In the genomic region with DNA sequence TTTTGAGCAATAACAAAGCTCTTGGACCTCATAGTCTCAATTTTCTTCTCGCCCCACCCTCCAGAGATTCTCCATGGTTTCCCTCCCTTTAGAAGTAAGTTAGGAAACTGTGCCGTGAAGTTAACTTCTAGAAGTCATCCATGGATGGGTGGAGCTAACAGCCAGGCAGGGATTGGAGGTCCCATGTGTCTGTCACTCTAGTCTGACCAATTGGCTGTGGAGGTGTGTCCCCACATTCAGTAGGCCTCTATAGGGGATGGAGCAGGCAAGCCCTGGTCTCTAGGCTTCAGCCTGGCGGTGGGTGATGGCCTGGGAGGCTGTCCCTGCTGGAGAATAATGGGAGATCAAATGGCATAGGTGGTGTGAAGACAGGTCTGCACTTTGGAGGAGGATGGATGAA, we compare ENCODE assay signal across 9 cellular contexts. TPM values are rescaled to one million over a fixed set of nuclear protein-coding genes. Genes with fewer than 3 reads are reported as not detected.
DNase-seq lines count a peak whose midpoint lies in the region; ATAC-seq, FAIRE-seq and TF ChIP-seq lines count a peak whose summit lies in the region.
"Had no signal": no experiment of that assay in that cellular context is flagged by ENCODE, and none has a peak within 500 bp of the region (broad histone marks: within the 10 kb centered on the region; RNA-seq: fewer than 3 reads in every experiment).

No MANE protein-coding gene starts in this region.

- FAIRE-seq in astrocyte (lab: Jason Lieb, UNC) (no peak), GM12891 (lab: Jason Lieb, UNC) (no peak)

- H3K9ac ChIP-seq in astrocyte (ENCODE audit: low read length) = no peak overlapping the region

- no peak overlapping the region for H3K4me2 ChIP-seq in astrocyte (ENCODE audit: low read length)

- TF ChIP-seq POLR2A in GM12891 (IDR thresholded peaks at IDR 0.05; ENCODE audit: low read depth, low read length) = no peak

- H3K27ac ChIP-seq in astrocyte (ENCODE audit: low read depth, low read length) = no peak overlapping the region
- H3K27ac ChIP-seq: thoracic aorta had no signal

- H3K79me2 ChIP-seq in astrocyte (ENCODE audit: insufficient read depth, low read length) = no peaks in the 10 kb centered on the region

- no peak overlapping the region for H3K4me3 ChIP-seq in astrocyte (ENCODE audit: insufficient read depth, low read depth, low read length)
- H3K4me3 ChIP-seq: thoracic aorta had no signal

- H3K36me3 Mint-ChIP-seq in astrocyte (ENCODE audit: low read depth, unreplicated experiment) = peaks cover 12% of the 10 kb centered on the region
- peaks cover 17% of the 10 kb centered on the region for H3K36me3 Mint-ChIP-seq in neural crest cell (ENCODE audit: low read depth)

- no peaks in the 10 kb centered on the region for H3K4me1 ChIP-seq in astrocyte (ENCODE audit: insufficient read depth, low read length)

- H3K9me3 Mint-ChIP-seq in astrocyte (ENCODE audit: unreplicated experiment) (peaks cover 12% of the 10 kb centered on the region), neural crest cell (peaks cover 3% of the 10 kb centered on the region)

- H3K4me1 Mint-ChIP-seq in astrocyte (ENCODE audit: low read depth, unreplicated experiment) = no peaks in the 10 kb centered on the region
- peaks cover 21% of the 10 kb centered on the region for H3K4me1 Mint-ChIP-seq in neural crest cell

- TF ChIP-seq CTCF in GM20000 (IDR thresholded peaks at IDR 0.05; ENCODE audit: extremely low read depth, missing control alignments) = no peak
- no peak for TF ChIP-seq CTCF in astrocyte (IDR thresholded peaks at IDR 0.05; ENCODE audit: insufficient read depth, low read depth, low read length)
- TF ChIP-seq CTCF in neural crest cell (conservative IDR thresholded peaks at IDR 0.05) = no peak

- H3K4me3 Mint-ChIP-seq in astrocyte (ENCODE audit: unreplicated experiment) = no peak overlapping the region
- H3K4me3 Mint-ChIP-seq in neural crest cell = no peak overlapping the region

- peaks cover 4% of the 10 kb centered on the region for H3K9me3 ChIP-seq in astrocyte (ENCODE audit: insufficient read depth, low read depth, low read length)
- H3K9me3 ChIP-seq: thoracic aorta had no signal

- DNase-seq in GM20000 (ENCODE audit: low spot score) (peak; percentile 30), NAMALWA (ENCODE audit: low spot score) (peak; percentile 91), astrocyte (ENCODE audit: low read depth) (peak; percentile 72), neural crest cell (ENCODE audit: low read depth, low spot score) (peak; percentile 32), GM12891 (ENCODE audit: insufficient read length, low spot score) (no peak), NCI-H1105 treated with DMSO at 0.1 percent for 48 hours (lab: John Stamatoyannopoulos, UW) (no peak)

- H3K27me3 ChIP-seq in astrocyte (ENCODE audit: insufficient read depth, low read length) = peaks cover 32% of the 10 kb centered on the region

- H3K27ac Mint-ChIP-seq in astrocyte (ENCODE audit: unreplicated experiment) (no peak overlapping the region), neural crest cell (ENCODE audit: unreplicated experiment) (no peak overlapping the region)

- no peaks in the 10 kb centered on the region for H3K36me3 ChIP-seq in astrocyte (ENCODE audit: insufficient read depth, low read length)
- H3K36me3 ChIP-seq: thoracic aorta had no signal

- H4K20me1 ChIP-seq in astrocyte (ENCODE audit: insufficient read depth, low read length) = no peaks in the 10 kb centered on the region

- H3K27me3 Mint-ChIP-seq in astrocyte (ENCODE audit: low read depth, unreplicated experiment) = peaks cover 61% of the 10 kb centered on the region
- H3K27me3 Mint-ChIP-seq in neural crest cell (ENCODE audit: low read depth) = no peaks in the 10 kb centered on the region

- H2AFZ ChIP-seq in astrocyte (ENCODE audit: low read depth, low read length) = no peak overlapping the region

- no peak for ATAC-seq in HG02610 (IDR thresholded peaks at IDR 0.05; ENCODE audit: unreplicated experiment)
- ATAC-seq in HG02678 (IDR thresholded peaks at IDR 0.05; ENCODE audit: unreplicated experiment) = no peak

TF ChIP-seq in GM12891, 5 proteins besides CTCF, POLR2A, EP300 and RAD21:
- TF ChIP-seq POU2F2 (IDR thresholded peaks at IDR 0.05; ENCODE audit: low read depth, low read length) (no peak), POLR2AphosphoS5 (IDR thresholded peaks at IDR 0.05; ENCODE audit: low read depth, low read length) (no peak), TAF1 (IDR thresholded peaks at IDR 0.05; ENCODE audit: low read depth, low read length) (no peak), SPI1 (IDR thresholded peaks at IDR 0.05; ENCODE audit: low read depth, low read length) (no peak), PAX5 (IDR thresholded peaks at IDR 0.05; ENCODE audit: insufficient read depth, low read length, severe bottlenecking) (no peak)

RNA-seq across cellular contexts. Expression of a gene that starts 50.7 kb away (rescaled TPM):
- total RNA-seq in astrocyte (96.8 and 101 TPM in 2 replicates), neural crest cell (83.6 and 85.6 TPM in 2 replicates)
- 0.42 TPM for polyA plus RNA-seq in GM12891 (2012; ENCODE audit: low read depth, missing spikeins)

Comparison
In these comparisons a context has a peak if more than half of its experiments do, and no peak if none do; other contexts are left out.
1. DNase-seq: peak in GM20000 (single experiment), NAMALWA (single experiment), astrocyte (single experiment) and neural crest cell (single experiment); none in GM12891 (single experiment) and NCI-H1105 treated with DMSO at 0.1 percent for 48 hours (single experiment).